ENCODE assay signal across 8 cellular contexts in the genomic region with DNA sequence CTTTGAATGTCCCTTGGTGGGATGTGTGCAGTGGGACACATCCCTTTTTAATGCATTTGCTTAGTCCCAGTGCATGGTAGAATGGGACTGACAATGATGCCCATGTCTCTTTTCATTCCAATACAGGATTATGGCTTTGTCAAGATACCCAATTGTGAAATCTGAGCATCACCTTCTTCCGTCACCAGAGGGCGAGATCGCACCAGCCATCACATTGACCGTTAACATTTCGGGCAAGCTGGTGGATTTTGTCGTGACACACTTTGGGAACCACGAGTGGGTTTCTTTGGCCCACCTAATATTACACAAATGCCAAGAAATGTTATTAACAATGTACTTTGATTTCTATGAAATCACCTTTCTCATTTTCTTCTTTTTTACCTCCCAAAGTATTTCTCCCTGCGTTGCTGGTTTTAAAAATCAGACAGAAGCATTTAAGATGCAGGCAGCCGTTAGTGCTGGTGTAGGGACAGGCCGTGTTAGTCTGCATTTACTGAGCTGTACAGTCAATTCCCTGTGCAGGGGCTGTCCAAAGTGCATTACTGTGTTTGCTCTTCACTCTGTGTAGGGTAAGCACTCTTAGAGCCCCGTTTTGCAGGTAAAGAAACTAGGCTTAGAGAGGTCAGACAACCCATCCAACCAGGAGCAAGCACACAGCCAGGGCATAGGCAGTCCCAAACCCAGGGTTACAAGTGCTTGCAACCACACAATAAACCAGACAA. TPM values are rescaled to one million over a fixed set of nuclear protein-coding genes. Genes with fewer than 3 reads are reported as not detected.
DNase-seq lines count a peak whose midpoint lies in the region; ATAC-seq and TF ChIP-seq lines count a peak whose summit lies in the region.

No MANE protein-coding gene starts in this region.

- H3K27ac ChIP-seq in WERI-Rb-1 = no peak overlapping the region
- H3K27ac ChIP-seq in right lobe of liver = no peak overlapping the region

- H3K9me3 ChIP-seq in WERI-Rb-1 (ENCODE audit: severe bottlenecking) (no peaks in the 10 kb centered on the region), right lobe of liver (no peaks in the 10 kb centered on the region)

- H3K36me3 ChIP-seq in WERI-Rb-1 (no peaks in the 10 kb centered on the region), right lobe of liver (no peaks in the 10 kb centered on the region)

- peak; percentile 37 for DNase-seq in activated CD4-positive, alpha-beta T cell treated with anti-CD3 and anti-CD28 coated beads for 48 hours
- no peak for DNase-seq in activated CD4-positive, alpha-beta T cell treated with anti-CD3 and anti-CD28 coated beads for 1 hour
- DNase-seq in WERI-Rb-1 = peak; percentile 34
- DNase-seq in right lobe of liver = no peak
- DNase-seq in effector CD8-positive, alpha-beta T cell (lab: John Stamatoyannopoulos, UW) = no peak
- no peak for DNase-seq in omental fat pad (ENCODE audit: low spot score)

- peaks cover 9% of the 10 kb centered on the region for H3K27me3 ChIP-seq in WERI-Rb-1 (ENCODE audit: insufficient read depth, low read depth, severe bottlenecking)
- no peaks in the 10 kb centered on the region for H3K27me3 ChIP-seq in right lobe of liver

- TF ChIP-seq POLR2A in right lobe of liver (IDR thresholded peaks at IDR 0.05) = no peak

- TF ChIP-seq RAD21 in Ishikawa (IDR thresholded peaks at IDR 0.05; ENCODE audit: low read depth) = peak; percentile 91

- H3K4me3 ChIP-seq in WERI-Rb-1 (ENCODE audit: low read depth, low read length) (no peak overlapping the region), right lobe of liver (no peak overlapping the region)

- no peak for TF ChIP-seq EP300 in Ishikawa (IDR thresholded peaks at IDR 0.05; ENCODE audit: borderline replicate concordance)

- no peaks in the 10 kb centered on the region for H3K4me1 ChIP-seq in right lobe of liver

- intact Hi-C loops in right lobe of liver (cut with DNase I) = no loop called here

- WGBS in right lobe of liver (ENCODE audit: insufficient coverage, low coverage, low lambda C conversion rate, missing lambda C conversion rate) = 14% methylated on average over 11 of the region's 11 CpGs

- peak; percentile 81 for TF ChIP-seq CTCF in WERI-Rb-1 (IDR thresholded peaks at IDR 0.05; ENCODE audit: low read depth, low read length)
- peak; percentile 33 to 68 (median 60) for TF ChIP-seq CTCF in right lobe of liver (IDR thresholded peaks at IDR 0.05)
- no peak for TF ChIP-seq CTCF in omental fat pad (IDR thresholded peaks at IDR 0.05)

- peak; percentile 70 to 86 (median 78) for ATAC-seq in right lobe of liver
- ATAC-seq in omental fat pad (ENCODE audit: low FRiP score) = no peak
- no peak for ATAC-seq in HG02588 (IDR thresholded peaks at IDR 0.05; ENCODE audit: unreplicated experiment)

TF ChIP-seq in Ishikawa, 13 proteins besides CTCF, POLR2A, EP300 and RAD21:
- TF ChIP-seq YY1 (IDR thresholded peaks at IDR 0.05; ENCODE audit: low read depth) (no peak), TCF12 (IDR thresholded peaks at IDR 0.05; ENCODE audit: low read depth) (no peak), CEBPB (IDR thresholded peaks at IDR 0.05) (peak; percentile 52; the same call in 1 of the 2 replicates)

RNA-seq across cellular contexts. Expression of gene CWH43, which starts 46.5 kb away (rescaled TPM):
- total RNA-seq in right lobe of liver (under 1 TPM in 3 of 6 experiments, not detected in 3; 0.13 to 0.37 (median 0.22) TPM), omental fat pad (not detected)

Comparison
In these comparisons a context has a peak if more than half of its experiments do, and no peak if none do; other contexts are left out.
1. DNase-seq: peak in activated CD4-positive, alpha-beta T cell treated with anti-CD3 and anti-CD28 coated beads for 48 hours (single experiment) and WERI-Rb-1 (single experiment); none in activated CD4-positive, alpha-beta T cell treated with anti-CD3 and anti-CD28 coated beads for 1 hour (single experiment), right lobe of liver (0 of 3), effector CD8-positive, alpha-beta T cell (single experiment) and omental fat pad (single experiment).
2. CTCF ChIP-seq: peak in WERI-Rb-1 (single experiment) and right lobe of liver (4 of 4); none in omental fat pad (0 of 3).
3. ATAC-seq: peak in right lobe of liver (4 of 4); none in omental fat pad (single experiment) and HG02588 (single experiment).